ENCODE assay signal across 8 cellular contexts in the genomic region with DNA sequence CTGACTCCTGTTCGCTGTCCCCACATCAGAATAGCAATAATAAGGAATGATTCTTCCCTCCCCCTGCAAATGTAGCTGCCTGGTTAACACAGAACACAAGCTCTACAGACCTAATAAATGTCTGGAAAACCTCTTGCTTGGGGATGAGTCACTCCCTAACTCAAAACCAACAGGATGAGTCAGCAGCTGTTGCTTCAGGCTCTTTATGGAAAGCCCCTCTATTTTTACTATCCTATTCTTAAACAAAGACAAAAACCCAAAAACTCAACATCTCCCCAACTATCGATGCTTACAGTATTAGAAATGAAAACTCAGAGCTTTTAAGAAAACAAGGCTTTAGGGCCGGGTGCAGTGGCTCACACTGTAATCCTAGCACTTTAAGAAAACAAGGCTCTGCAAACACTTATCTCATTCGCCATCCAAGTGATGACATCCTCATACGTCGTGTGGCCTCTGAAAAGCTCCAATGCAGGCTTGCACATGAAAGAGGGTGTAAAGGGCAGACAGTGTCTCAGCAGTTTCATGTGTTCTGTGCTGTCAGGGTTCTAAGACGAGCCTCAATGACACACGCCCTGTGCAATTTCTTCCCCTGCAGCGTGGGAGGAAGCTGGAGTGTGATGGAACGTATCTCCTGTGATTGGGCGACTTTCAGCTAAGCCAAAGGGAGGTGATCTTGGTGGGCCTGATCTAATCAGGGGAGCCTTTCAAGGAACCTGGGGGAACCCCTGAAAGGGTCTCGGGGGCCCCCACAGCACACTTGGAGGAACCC.
DNase-seq lines count a peak whose midpoint lies in the region; ATAC-seq, FAIRE-seq and TF ChIP-seq lines count a peak whose summit lies in the region.

No MANE protein-coding gene starts in this region.

- POLR2A ChIA-PET in A549 (lab: Yijun Ruan, JAX) (interaction anchor here (0.8 to 1.5 kb wide), 8 partner anchors 18 to 544 kb away, joined by 3 to 5 read pairs (median 3); no protein-coding TSS in a partner anchor), endothelial cell of umbilical vein (lab: Charles Lee) (interaction anchor here (0.6 to 1.3 kb wide), 3 partner anchors 23 to 62 kb away, joined by 4 read pairs; no protein-coding TSS in a partner anchor)

- H3K9me3 ChIP-seq in A549 (no peaks in the 10 kb centered on the region), endothelial cell of umbilical vein (replicated peaks; ENCODE audit: control insufficient read depth, insufficient read depth, low read length) (no peaks in the 10 kb centered on the region), stomach smooth muscle (ENCODE audit: control insufficient read depth in 2 of 2, low read length in 2 of 2) (no peaks in the 10 kb centered on the region)

- CTCF ChIA-PET in A549 (lab: Yijun Ruan, JAX): interaction anchor here (0.6 to 3.8 kb wide), 10 partner anchors 21 to 423 kb away, joined by 3 to 15 read pairs (median 3); no protein-coding TSS in a partner anchor
- CTCF ChIA-PET in endothelial cell of umbilical vein (lab: Charles Lee): interaction anchor here (0.6 to 3.0 kb wide), 19 partner anchors 9 to 681 kb away, joined by 3 to 17 read pairs (median 3); no protein-coding TSS in a partner anchor

- intact Hi-C loops in endothelial cell of umbilical vein (cut with micrococcal nuclease): loop anchor here (2.0 to 5.0 kb wide), 2 partner anchors 23 to 104 kb away; no protein-coding TSS in a partner anchor
- intact Hi-C loops in natural killer cell (cut with micrococcal nuclease): no loop called here

- WGBS in A549 (ENCODE audit: missing lambda C conversion rate): 5% methylated on average over 12 of the region's 12 CpGs

- H3K27me3 Mint-ChIP-seq in natural killer cell (ENCODE audit: low read depth in 2 of 2): no peaks in the 10 kb centered on the region

- H3K4me3 ChIP-seq in A549 (peak overlapping the region; percentile 16; the same call in 1 of the 3 replicates), endothelial cell of umbilical vein (replicated peaks in 1 of 3; ENCODE audit: insufficient read depth in 1 of 3, low read depth in 1 of 3, low read length in 3 of 3) (peak overlapping the region in 1 of 3 experiments; percentile 20), stomach smooth muscle (ENCODE audit: low read length in 2 of 2) (peak overlapping the region; percentile 41 to 60)

- H3K4me3 Mint-ChIP-seq in natural killer cell: no peak overlapping the region

- peak in 1 of 2 experiments; percentile 56; a peak in 2 of 5 replicates for TF ChIP-seq EP300 in A549 (IDR thresholded peaks at IDR 0.05)

- H3K4me1 Mint-ChIP-seq in natural killer cell: peaks cover 29 to 31% of the 10 kb centered on the region in 2 donors

- H3K4me1 ChIP-seq in A549 (peaks cover 48% of the 10 kb centered on the region), endothelial cell of umbilical vein (ENCODE audit: control insufficient read depth, extremely low read depth, insufficient read depth, low read length) (peaks cover 27% of the 10 kb centered on the region), stomach smooth muscle (ENCODE audit: control insufficient read depth, insufficient read depth, low read length) (peaks cover 51% of the 10 kb centered on the region)

- peak overlapping the region; percentile 93 for H3K4me2 ChIP-seq in A549
- H3K4me2 ChIP-seq in endothelial cell of umbilical vein (ENCODE audit: insufficient read depth, low read length): peak overlapping the region; percentile 60

- DNase-seq in A549 (ENCODE audit: low read depth in 1 of 2, low spot score in 1 of 2) (peak; percentile 72 to 97), GM18507 (ENCODE audit: extremely low spot score, insufficient read length, low read depth) (peak; percentile 32), NCI-H226 (peak; percentile 99), endothelial cell of umbilical vein (ENCODE audit: low read depth, low spot score) (peak; percentile 93), natural killer cell (no peak)
- DNase-seq in activated CD4-positive, alpha-beta T cell treated with anti-CD3 and anti-CD28 coated beads, Interleukin-2, amount 50 U/mL, for 24 hours (ENCODE audit: low read depth in 1 of 2, low spot score in 1 of 2): peak; percentile 40 to 79

- H3K9ac ChIP-seq in endothelial cell of umbilical vein (replicated peaks; ENCODE audit: extremely low read depth, insufficient read depth, low read length): peak overlapping the region; percentile 71
- peak overlapping the region; percentile 5 to 53 for H3K9ac ChIP-seq in stomach smooth muscle (ENCODE audit: low read length in 2 of 2)

- TF ChIP-seq CTCF in A549 (IDR thresholded peaks at IDR 0.05) (no peak), endothelial cell of umbilical vein (IDR thresholded peaks at IDR 0.05; ENCODE audit: extremely low read depth in 1 of 2, insufficient read depth in 1 of 2, low read depth in 1 of 2, low read length in 2 of 2) (no peak), natural killer cell (IDR thresholded peaks at IDR 0.05) (no peak)

- peak; percentile 81 for FAIRE-seq in A549 (lab: Jason Lieb, UNC)
- FAIRE-seq in GM18507 (lab: Jason Lieb, UNC): peak; percentile 82
- FAIRE-seq in endothelial cell of umbilical vein (lab: Jason Lieb, UNC): peak; percentile 84

- dilution Hi-C loops in endothelial cell of umbilical vein (cut with MboI; ENCODE audit: extremely low pct_ligation_motif_present, low sequenced_read_pairs): no loop called here

- H3K27ac ChIP-seq in A549 (peak overlapping the region; percentile 92 to 95), endothelial cell of umbilical vein (ENCODE audit: insufficient read depth, low read depth, low read length) (peak overlapping the region; percentile 81), stomach smooth muscle (ENCODE audit: low read length) (peak overlapping the region; percentile 95)

- no peaks in the 10 kb centered on the region for H3K36me3 Mint-ChIP-seq in natural killer cell

- peak; percentile 11 to 16; a peak in 1 of 5 replicates for TF ChIP-seq RAD21 in A549 (conservative IDR thresholded peaks at IDR 0.05 in 1 of 2, IDR thresholded peaks at IDR 0.05 in 1 of 2)

- H2AFZ ChIP-seq in endothelial cell of umbilical vein (ENCODE audit: low read depth, low read length): no peak overlapping the region

- no peaks in the 10 kb centered on the region for H4K20me1 ChIP-seq in endothelial cell of umbilical vein (replicated peaks; ENCODE audit: control insufficient read depth, extremely low read depth, insufficient read depth, low read length)

- no peaks in the 10 kb centered on the region for H3K9me3 Mint-ChIP-seq in natural killer cell

- peak; percentile 84 to 87 for ATAC-seq in A549
- ATAC-seq in HG02885 (IDR thresholded peaks at IDR 0.05; ENCODE audit: poor library complexity, unreplicated experiment): peak; percentile 85
- peak; percentile 33 to 73 (median 64) for ATAC-seq in natural killer cell

- H3K36me3 ChIP-seq in endothelial cell of umbilical vein (ENCODE audit: control insufficient read depth in 2 of 2, extremely low read depth in 1 of 2, insufficient read depth in 2 of 2, low read length in 2 of 2) (no peaks in the 10 kb centered on the region), stomach smooth muscle (ENCODE audit: control insufficient read depth in 2 of 2, insufficient read depth in 2 of 2, low read length in 2 of 2) (no peaks in the 10 kb centered on the region)

- TF ChIP-seq POLR2A in A549 (IDR thresholded peaks at IDR 0.05; ENCODE audit: low read length) (no peak), endothelial cell of umbilical vein (IDR thresholded peaks at IDR 0.05; ENCODE audit: low read depth, low read length) (no peak)

- peaks cover 5% of the 10 kb centered on the region for H3K79me2 ChIP-seq in endothelial cell of umbilical vein (ENCODE audit: control insufficient read depth, insufficient read depth, low read length)

- H3K9me1 ChIP-seq in endothelial cell of umbilical vein (replicated peaks; ENCODE audit: control insufficient read depth, extremely low read depth, insufficient read depth, low read length): no peaks in the 10 kb centered on the region

- TSS peak; percentile 18 for BruUV-seq in endothelial cell of umbilical vein (replicated peaks; lab: Mats Ljungman, UMichigan)

- H3K27ac Mint-ChIP-seq in natural killer cell: peak overlapping the region; percentile 23 to 62

- no peaks in the 10 kb centered on the region for H3K27me3 ChIP-seq in endothelial cell of umbilical vein (ENCODE audit: control insufficient read depth in 2 of 2, insufficient read depth in 2 of 2, low read length in 2 of 2)
- no peaks in the 10 kb centered on the region for H3K27me3 ChIP-seq in stomach smooth muscle (ENCODE audit: control insufficient read depth in 1 of 2, insufficient read depth in 2 of 2, low read length in 2 of 2)

TF ChIP-seq in A549, 52 proteins besides CTCF, POLR2A, EP300 and RAD21 (continues in another document):
- TF ChIP-seq FOSL2 (IDR thresholded peaks at IDR 0.05) (peak; percentile 99), FOSL2 (CRISPR knock-in tag; IDR thresholded peaks at IDR 0.05) (peak; percentile 100), USF2 (IDR thresholded peaks at IDR 0.05) (no peak), PHF8 (IDR thresholded peaks at IDR 0.05; ENCODE audit: borderline replicate concordance, low read depth) (no peak), HDAC2 (IDR thresholded peaks at IDR 0.05) (no peak), MYC (IDR thresholded peaks at IDR 0.05; ENCODE audit: borderline replicate concordance, low read length) (peak; percentile 25; the same call in 1 of the 2 replicates)

TF ChIP-seq in endothelial cell of umbilical vein, 7 proteins besides CTCF, POLR2A, EP300 and RAD21:
- TF ChIP-seq FOS (IDR thresholded peaks at IDR 0.05; ENCODE audit: borderline replicate concordance, insufficient read depth, low read length) (peak; percentile 99), MYC (IDR thresholded peaks at IDR 0.05; ENCODE audit: low read depth, low read length) (no peak), MAX (IDR thresholded peaks at IDR 0.05; ENCODE audit: insufficient read depth, insufficient read length) (no peak), POLR2AphosphoS5 (IDR thresholded peaks at IDR 0.05; ENCODE audit: insufficient read depth, low read depth, low read length) (peak; percentile 16), JUN (IDR thresholded peaks at IDR 0.05; ENCODE audit: borderline replicate concordance, insufficient read depth, insufficient read length, low read depth) (peak; percentile 97), GATA2 (IDR thresholded peaks at IDR 0.05; ENCODE audit: insufficient read depth, insufficient read length, low read depth, low read length) (peak; percentile 69), EZH2 (IDR thresholded peaks at IDR 0.05; ENCODE audit: borderline replicate concordance, low read depth, low read length, severe bottlenecking) (no peak)
